In genomic region chr6:16243055-16243454, GRCh38 we compare ENCODE assay signal across 15 cellular contexts. TPM values are rescaled to one million over a fixed set of nuclear protein-coding genes. Genes with fewer than 3 reads are reported as not detected.
DNase-seq lines count a peak whose midpoint lies in the region; ATAC-seq and TF ChIP-seq lines count a peak whose summit lies in the region.
"Had no signal": no experiment of that assay in that cellular context is flagged by ENCODE, and none has a peak within 500 bp of the region (broad histone marks: within the 10 kb centered on the region; RNA-seq: fewer than 3 reads in every experiment).

No MANE protein-coding gene starts in this region.

- H2AFZ ChIP-seq in PC-9 = no peak overlapping the region

- peaks cover 10% of the 10 kb centered on the region; the same call in 1 of the 2 replicates for H3K4me1 ChIP-seq in PC-9 (replicated peaks; ENCODE audit: insufficient read depth)

- CTCF ChIA-PET in AG04450 (lab: Charles Lee) (no interaction called here), PC-9 (lab: Charles Lee) (no interaction called here)

- ATAC-seq in HG03565 (IDR thresholded peaks at IDR 0.05; ENCODE audit: unreplicated experiment) (no peak), GM21447 (IDR thresholded peaks at IDR 0.05; ENCODE audit: unreplicated experiment) (no peak)
- ATAC-seq: activated CD4-positive, CD25-positive, alpha-beta regulatory T cell treated with anti-CD3 and anti-CD28 coated beads, Interleukin-2, amount 50 U/mL, for 24 hours had no signal

- no peaks in the 10 kb centered on the region for H3K79me2 ChIP-seq in PC-9 (ENCODE audit: low read depth)

- H3K9me3 ChIP-seq in AG04450 (ENCODE audit: control insufficient read depth, insufficient read depth, low read length) (no peaks in the 10 kb centered on the region; the same call in 1 of the 2 replicates), PC-9 (ENCODE audit: insufficient read depth, low read depth) (no peaks in the 10 kb centered on the region)
- H3K9me3 ChIP-seq: thyroid gland had no signal

- no peak overlapping the region for H3K27ac ChIP-seq in AG04450 (ENCODE audit: low read depth, low read length)
- peak overlapping the region; percentile 19 for H3K27ac ChIP-seq in cingulate gyrus (ENCODE audit: low read depth, low read length)
- H3K27ac ChIP-seq in PC-9 = no peak overlapping the region
- H3K27ac ChIP-seq: thyroid gland had no signal

- intact Hi-C loops in PC-9 (cut with micrococcal nuclease; ENCODE audit: unreplicated experiment) = no loop called here

- TF ChIP-seq CTCF in AG04450 (IDR thresholded peaks at IDR 0.05; ENCODE audit: low read depth, low read length) (no peak), PC-9 (conservative IDR thresholded peaks at IDR 0.05) (no peak)

- H3K4me3 ChIP-seq in AG04450 (ENCODE audit: low read depth, low read length) (no peak overlapping the region), PC-9 (no peak overlapping the region)
- H3K4me3 ChIP-seq: thyroid gland had no signal

- H3K36me3 ChIP-seq in PC-9 (ENCODE audit: low read depth) = no peaks in the 10 kb centered on the region
- H3K36me3 ChIP-seq: thyroid gland had no signal

- no TSS peak for BruUV-seq in PC-9 (replicated peaks; lab: Mats Ljungman, UMichigan)

- no peaks in the 10 kb centered on the region for H3K9me2 ChIP-seq in PC-9 (ENCODE audit: insufficient read depth)

- POLR2A ChIA-PET in AG04450 (lab: Yijun Ruan, JAX) (no interaction called here), PC-9 (lab: Charles Lee; ENCODE audit: unreplicated experiment) (no interaction called here)

- no peak overlapping the region for H3K4me2 ChIP-seq in PC-9

- no peaks in the 10 kb centered on the region for H4K20me1 ChIP-seq in PC-9 (ENCODE audit: insufficient read depth)

- H3K27me3 ChIP-seq in AG04450 (ENCODE audit: control insufficient read depth, insufficient read depth, low read length) = no peaks in the 10 kb centered on the region
- peaks cover 40% of the 10 kb centered on the region for H3K27me3 ChIP-seq in PC-9 (ENCODE audit: insufficient read depth, low read depth)
- H3K27me3 ChIP-seq: thyroid gland had no signal

- H3F3A ChIP-seq in PC-9 (ENCODE audit: insufficient read depth, low read depth) = no peaks in the 10 kb centered on the region

- DNase-seq in AG04450 (ENCODE audit: low read depth, low spot score) (peak; percentile 41), NCI-H2196 (lab: John Stamatoyannopoulos, UW; ENCODE audit: unreplicated experiment) (peak; percentile 62), lung microvascular endothelial cell (ENCODE audit: low read depth in 2 of 2) (peak; percentile 31 to 55), DMS153 treated with DMSO at 0.1 percent for 48 hours (lab: John Stamatoyannopoulos, UW; ENCODE audit: unreplicated experiment) (no peak), PC-9 (no peak)
- DNase-seq: activated effector memory CD4-positive, alpha-beta T cell treated with Interleukin-2 at 50 U/mL for 16 hours; NCI-H1436 treated with DMSO at 0.1 percent for 48 hours; RPMI8226; thyroid gland had no signal

RNA-seq across cellular contexts. Expression of gene GMPR, which starts 4.7 kb away (rescaled TPM):
- 8.2 and 8.6 TPM in 2 replicates for polyA plus RNA-seq in AG04450 (2011; rRNA removed)
- polyA minus RNA-seq in AG04450 (2011; rRNA and poly(A)+ RNA removed) = 9.1 and 9.3 TPM in 2 replicates
- total RNA-seq in lung microvascular endothelial cell (5.2 and 15.9 TPM in 2 replicates), PC-9 (2021) (2.0 and 2.4 TPM in 2 replicates)
- total RNA-seq: B cell had no signal
- polyA plus RNA-seq: neural cell had no signal

Comparison
In these comparisons a context has a peak if more than half of its experiments do, and no peak if none do; other contexts are left out.
1. DNase-seq: peak in AG04450 (single experiment), NCI-H2196 (single experiment) and lung microvascular endothelial cell (2 of 2); none in DMS153 treated with DMSO at 0.1 percent for 48 hours (single experiment) and PC-9 (0 of 2).